8 cellular contexts compared by ENCODE assay signal in the genomic region with DNA sequence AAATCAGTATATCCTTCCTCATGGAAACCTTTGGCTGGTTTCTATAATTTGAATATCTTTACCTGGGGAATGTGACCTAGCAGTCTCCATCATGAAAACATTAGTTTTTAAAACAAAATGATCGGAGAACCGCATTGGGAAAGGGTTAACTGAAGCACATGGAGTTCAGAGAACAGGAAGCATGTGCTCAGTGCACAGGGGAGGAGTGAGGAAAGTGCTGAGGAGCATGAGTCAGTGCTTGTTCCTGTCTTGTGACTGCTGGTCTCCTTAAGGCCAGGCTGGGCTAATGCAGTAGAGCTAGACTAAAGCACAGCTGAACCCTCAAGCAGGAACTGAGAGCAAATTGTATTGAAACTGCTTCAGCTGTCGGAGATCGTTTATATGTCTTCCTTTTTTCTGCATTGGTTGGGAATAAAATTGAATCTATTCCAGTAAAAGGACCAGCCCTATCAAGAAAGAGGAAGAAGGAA. TPM values are rescaled to one million over a fixed set of nuclear protein-coding genes. Genes with fewer than 3 reads are reported as not detected.
DNase-seq lines count a peak whose midpoint lies in the region; ATAC-seq lines count a peak whose summit lies in the region.

No MANE protein-coding gene starts in this region.

- H3K9me3 Mint-ChIP-seq in activated naive CD8-positive, alpha-beta T cell treated with anti-CD3 and anti-CD28 coated beads, Interleukin-2, amount 10 ng/mL, durations not matched to agents 7 days and 5 days = no peaks in the 10 kb centered on the region

- peaks cover 73% of the 10 kb centered on the region for H3K36me3 Mint-ChIP-seq in activated naive CD8-positive, alpha-beta T cell treated with anti-CD3 and anti-CD28 coated beads, Interleukin-2, amount 10 ng/mL, durations not matched to agents 7 days and 5 days

- no peak overlapping the region for H3K4me3 ChIP-seq in SJSA1

- no peaks in the 10 kb centered on the region for H3K27me3 Mint-ChIP-seq in activated naive CD8-positive, alpha-beta T cell treated with anti-CD3 and anti-CD28 coated beads, Interleukin-2, amount 10 ng/mL, durations not matched to agents 7 days and 5 days

- H3K9me3 ChIP-seq in SJSA1 (replicated peaks) = no peaks in the 10 kb centered on the region

- peak; percentile 92 for ATAC-seq in HG03066 (IDR thresholded peaks at IDR 0.05; ENCODE audit: low read depth, unreplicated experiment)
- ATAC-seq in activated naive CD8-positive, alpha-beta T cell treated with anti-CD3 and anti-CD28 coated beads, Interleukin-2, amount 10 ng/mL, durations not matched to agents 7 days and 5 days (ENCODE audit: low read depth) = peak; percentile 90

- POLR2A ChIA-PET in activated naive CD8-positive, alpha-beta T cell treated with anti-CD3 and anti-CD28 coated beads, Interleukin-2, amount 10 ng/mL, durations not matched to agents 7 days and 5 days (lab: Charles Lee) = interaction anchor here (0.8 to 0.9 kb wide), 2 partner anchors 31 to 38 kb away, joined by 3 to 4 read pairs; no protein-coding TSS in a partner anchor

- peak overlapping the region; percentile 82 for H3K4me3 Mint-ChIP-seq in activated naive CD8-positive, alpha-beta T cell treated with anti-CD3 and anti-CD28 coated beads, Interleukin-2, amount 10 ng/mL, durations not matched to agents 7 days and 5 days

- H3K27ac ChIP-seq in SJSA1 = peak overlapping the region; percentile 47

- peaks cover 57% of the 10 kb centered on the region for H3K4me1 Mint-ChIP-seq in activated naive CD8-positive, alpha-beta T cell treated with anti-CD3 and anti-CD28 coated beads, Interleukin-2, amount 10 ng/mL, durations not matched to agents 7 days and 5 days

- peak overlapping the region; percentile 87 for H3K27ac Mint-ChIP-seq in activated naive CD8-positive, alpha-beta T cell treated with anti-CD3 and anti-CD28 coated beads, Interleukin-2, amount 10 ng/mL, durations not matched to agents 7 days and 5 days

- DNase-seq in activated gamma-delta T cell treated with Interleukin-2 at 50 U/mL for 16 hours = peak; percentile 64
- DNase-seq in activated gamma-delta T cell (lab: John Stamatoyannopoulos, UW) = no peak
- DNase-seq in SJSA1 (ENCODE audit: low read depth in 1 of 2, low spot score in 2 of 2) = peak; percentile 71 to 80
- no peak for DNase-seq in activated naive CD8-positive, alpha-beta T cell treated with anti-CD3 and anti-CD28 coated beads, Interleukin-2, amount 10 ng/mL, durations not matched to agents 7 days and 5 days
- peak; percentile 63 for DNase-seq in hepatic stellate cell (ENCODE audit: low spot score)
- DNase-seq in stimulated activated CD4-positive, alpha-beta T cell treated with anti-CD3 and anti-CD28 coated beads, Interleukin-4, amount 100 ng/mL, for 24 hours = peak; percentile 79
- DNase-seq in T1000 (lab: John Stamatoyannopoulos, UW) = no peak

- peaks cover 74% of the 10 kb centered on the region for H3K36me3 ChIP-seq in SJSA1

- H3K27me3 ChIP-seq in SJSA1 (replicated peaks) = no peaks in the 10 kb centered on the region

- peaks cover 29% of the 10 kb centered on the region for H3K4me1 ChIP-seq in SJSA1 (replicated peaks)

RNA-seq across cellular contexts. Expression of a gene that starts 5.8 kb away (rescaled TPM):
- total RNA-seq in SJSA1 (2014; rRNA removed; shearing (Covaris generic)) = 26.1 and 27.1 TPM in 2 replicates
- 100 to 1,000 TPM; 295 to 300 TPM for total RNA-seq in activated naive CD8-positive, alpha-beta T cell treated with anti-CD3 and anti-CD28 coated beads, Interleukin-2, amount 10 ng/mL, durations not matched to agents 7 days and 5 days

Comparison
In these comparisons a context has a peak if more than half of its experiments do, and no peak if none do; other contexts are left out.
1. DNase-seq: peak in activated gamma-delta T cell treated with Interleukin-2 at 50 U/mL for 16 hours (single experiment), SJSA1 (2 of 2), hepatic stellate cell (single experiment) and stimulated activated CD4-positive, alpha-beta T cell treated with anti-CD3 and anti-CD28 coated beads, Interleukin-4, amount 100 ng/mL, for 24 hours (single experiment); none in activated gamma-delta T cell (single experiment), activated naive CD8-positive, alpha-beta T cell treated with anti-CD3 and anti-CD28 coated beads, Interleukin-2, amount 10 ng/mL, durations not matched to agents 7 days and 5 days (single experiment) and T1000 (single experiment).
2. RNA of a gene that starts 5.8 kb away (total RNA-seq): 295 to 300 TPM in activated naive CD8-positive, alpha-beta T cell treated with anti-CD3 and anti-CD28 coated beads, Interleukin-2, amount 10 ng/mL, durations not matched to agents 7 days and 5 days; 26.1 to 27.1 TPM in SJSA1; every median in the first group is over 10 times any median in the second.